ENCODE assay signal across 20 cellular contexts in genomic region chrX:136773649-136774048, GRCh38.
"Had no signal": no experiment of that assay in that cellular context is flagged by ENCODE, and none has a peak within 500 bp of the region (broad histone marks: within the 10 kb centered on the region; RNA-seq: fewer than 3 reads in every experiment).

No MANE protein-coding gene starts in this region.

- H3K4me1 Mint-ChIP-seq: endodermal cell had no signal

- DNase-seq: dermis blood vessel endothelial cell; endodermal cell; foreskin keratinocyte; heart left ventricle; hippocampal formation; left colon; left ventricle myocardium superior; mesenchymal stem cell; midbrain; occipital lobe; pancreas; right cardiac atrium; stimulated activated CD4-positive, alpha-beta T cell treated with anti-CD3 and anti-CD28 coated beads, Interleukin-2, amount 100 ng/mL, for 48 hours; stimulated activated naive CD8-positive, alpha-beta T cell treated with anti-CD3 and anti-CD28 coated beads, Interleukin-15, Interleukin-2, amounts not matched to agents 100 U/mL and 50 U/mL, for 24 hours; tibial artery; upper lobe of left lung; uterus had no signal

- H3K27ac ChIP-seq: foreskin keratinocyte, heart left ventricle, pancreas, tibial artery, upper lobe of left lung, uterus had no signal

- FAIRE-seq: endothelial cell of umbilical vein, pancreas had no signal

- H3K4me3 Mint-ChIP-seq: endodermal cell, nephron had no signal

- H3K27me3 ChIP-seq: foreskin keratinocyte, pancreas, tibial artery, upper lobe of left lung, uterus had no signal

- H3K9me3 ChIP-seq: heart left ventricle, pancreas, tibial artery, upper lobe of left lung, uterus had no signal

- ATAC-seq: foreskin keratinocyte; heart left ventricle; left colon; left ventricle myocardium superior; pancreas; right cardiac atrium; stimulated activated naive CD8-positive, alpha-beta T cell treated with anti-CD3 and anti-CD28 coated beads, Interleukin-15, Interleukin-2, amounts not matched to agents 100 U/mL and 50 U/mL, for 24 hours had no signal

- H3K27ac Mint-ChIP-seq: endodermal cell, nephron, progenitor cell of endocrine pancreas had no signal
